In genomic region chr11:87141980-87142514, GRCh38 we compare ENCODE assay signal across 2 cellular contexts.
TF ChIP-seq lines count a peak whose summit lies in the region.

No MANE protein-coding gene starts in this region.

TF ChIP-seq in HepG2, 621 proteins besides CTCF, POLR2A, EP300 and RAD21:
- no peak for TF ChIP-seq CREM (IDR thresholded peaks at IDR 0.05)
- no peak for TF ChIP-seq CREM (CRISPR knock-in tag; IDR thresholded peaks at IDR 0.05)
- no peak for TF ChIP-seq ZNF121 (CRISPR knock-in tag; IDR thresholded peaks at IDR 0.05)
- TF ChIP-seq ZNF274 (CRISPR knock-in tag; IDR thresholded peaks at IDR 0.05) = no peak
- TF ChIP-seq ZNF260 (CRISPR knock-in tag; IDR thresholded peaks at IDR 0.05; ENCODE audit: borderline replicate concordance, low read depth) = no peak
- TF ChIP-seq, protein P1, sequence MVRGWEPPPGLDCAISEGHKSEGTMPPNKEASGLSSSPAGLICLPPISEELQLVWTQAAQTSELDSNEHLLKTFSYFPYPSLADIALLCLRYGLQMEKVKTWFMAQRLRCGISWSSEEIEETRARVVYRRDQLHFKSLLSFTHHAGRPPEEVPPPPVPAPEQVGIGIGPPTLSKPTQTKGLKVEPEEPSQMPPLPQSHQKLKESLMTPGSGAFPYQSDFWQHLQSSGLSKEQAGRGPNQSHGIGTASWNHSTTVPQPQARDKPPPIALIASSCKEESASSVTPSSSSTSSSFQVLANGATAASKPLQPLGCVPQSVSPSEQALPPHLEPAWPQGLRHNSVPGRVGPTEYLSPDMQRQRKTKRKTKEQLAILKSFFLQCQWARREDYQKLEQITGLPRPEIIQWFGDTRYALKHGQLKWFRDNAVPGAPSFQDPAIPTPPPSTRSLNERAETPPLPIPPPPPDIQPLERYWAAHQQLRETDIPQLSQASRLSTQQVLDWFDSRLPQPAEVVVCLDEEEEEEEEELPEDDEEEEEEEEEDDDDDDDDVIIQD (CRISPR knock-in tag; IDR thresholded peaks at IDR 0.05; ENCODE audit: low read depth) = no peak
- TF ChIP-seq ZSCAN30 (CRISPR knock-in tag; IDR thresholded peaks at IDR 0.05) = no peak
- no peak for TF ChIP-seq HOXD1 (CRISPR knock-in tag; IDR thresholded peaks at IDR 0.05)
- TF ChIP-seq PTBP1 (IDR thresholded peaks at IDR 0.05; ENCODE audit: low read depth, low read length, poor library complexity, severe bottlenecking) = no peak
- no peak for TF ChIP-seq TARDBP (CRISPR knock-in tag; IDR thresholded peaks at IDR 0.05)
- no peak for TF ChIP-seq SMYD3 (CRISPR knock-in tag; IDR thresholded peaks at IDR 0.05)
- TF ChIP-seq ZNF280B (CRISPR knock-in tag; IDR thresholded peaks at IDR 0.05; ENCODE audit: borderline replicate concordance) = no peak
- no peak for TF ChIP-seq SSRP1 (CRISPR knock-in tag; IDR thresholded peaks at IDR 0.05)
- no peak for TF ChIP-seq ZFYVE20 (CRISPR knock-in tag; IDR thresholded peaks at IDR 0.05; ENCODE audit: borderline replicate concordance, low read depth)
- TF ChIP-seq ZNF773 (CRISPR knock-in tag; IDR thresholded peaks at IDR 0.05; ENCODE audit: borderline replicate concordance) = no peak
- TF ChIP-seq, protein P2, sequence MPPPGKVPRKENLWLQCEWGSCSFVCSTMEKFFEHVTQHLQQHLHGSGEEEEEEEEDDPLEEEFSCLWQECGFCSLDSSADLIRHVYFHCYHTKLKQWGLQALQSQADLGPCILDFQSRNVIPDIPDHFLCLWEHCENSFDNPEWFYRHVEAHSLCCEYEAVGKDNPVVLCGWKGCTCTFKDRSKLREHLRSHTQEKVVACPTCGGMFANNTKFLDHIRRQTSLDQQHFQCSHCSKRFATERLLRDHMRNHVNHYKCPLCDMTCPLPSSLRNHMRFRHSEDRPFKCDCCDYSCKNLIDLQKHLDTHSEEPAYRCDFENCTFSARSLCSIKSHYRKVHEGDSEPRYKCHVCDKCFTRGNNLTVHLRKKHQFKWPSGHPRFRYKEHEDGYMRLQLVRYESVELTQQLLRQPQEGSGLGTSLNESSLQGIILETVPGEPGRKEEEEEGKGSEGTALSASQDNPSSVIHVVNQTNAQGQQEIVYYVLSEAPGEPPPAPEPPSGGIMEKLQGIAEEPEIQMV (CRISPR knock-in tag; IDR thresholded peaks at IDR 0.05; ENCODE audit: low read depth) = no peak
- no peak for TF ChIP-seq ELK4 (CRISPR knock-in tag; IDR thresholded peaks at IDR 0.05; ENCODE audit: borderline replicate concordance)
TF ChIP-seq in HepG2: peak in this region for 0.

TF ChIP-seq in GM12878, 131 proteins besides CTCF, POLR2A, EP300 and RAD21:
- TF ChIP-seq NR2F1 (conservative IDR thresholded peaks at IDR 0.05) = no peak
- TF ChIP-seq CHD4 (IDR thresholded peaks at IDR 0.05) = no peak
- no peak for TF ChIP-seq HDAC2 (IDR thresholded peaks at IDR 0.05)
- no peak for TF ChIP-seq FOS (IDR thresholded peaks at IDR 0.05; ENCODE audit: borderline replicate concordance, extremely low read depth, insufficient read length)
- no peak for TF ChIP-seq CHD1 (IDR thresholded peaks at IDR 0.05; ENCODE audit: low read depth, low read length)
- TF ChIP-seq SUZ12 (IDR thresholded peaks at IDR 0.05; ENCODE audit: unreplicated experiment) = no peak
- TF ChIP-seq ZNF217 (IDR thresholded peaks at IDR 0.05) = no peak
- no peak for TF ChIP-seq NFYA (IDR thresholded peaks at IDR 0.05; ENCODE audit: borderline replicate concordance, low read depth, low read length)
- no peak for TF ChIP-seq REST (IDR thresholded peaks at IDR 0.05; ENCODE audit: low read depth, low read length)
- no peak for TF ChIP-seq RB1 (IDR thresholded peaks at IDR 0.05; ENCODE audit: borderline replicate concordance)
- no peak for TF ChIP-seq POLR2AphosphoS2 (IDR thresholded peaks at IDR 0.05; ENCODE audit: low read depth, low read length)
- no peak for TF ChIP-seq RBBP5 (conservative IDR thresholded peaks at IDR 0.05)
- TF ChIP-seq POLR2AphosphoS5 (IDR thresholded peaks at IDR 0.05; ENCODE audit: low read length) = no peak
- no peak for TF ChIP-seq PAX5 (IDR thresholded peaks at IDR 0.05; ENCODE audit: borderline replicate concordance, low read depth, low read length)
- TF ChIP-seq SMARCA5 (IDR thresholded peaks at IDR 0.05) = no peak
- TF ChIP-seq ZNF687 (IDR thresholded peaks at IDR 0.05) = no peak
- no peak for TF ChIP-seq NRF1 (conservative IDR thresholded peaks at IDR 0.05; ENCODE audit: low read depth, low read length)
- TF ChIP-seq, protein P3, sequence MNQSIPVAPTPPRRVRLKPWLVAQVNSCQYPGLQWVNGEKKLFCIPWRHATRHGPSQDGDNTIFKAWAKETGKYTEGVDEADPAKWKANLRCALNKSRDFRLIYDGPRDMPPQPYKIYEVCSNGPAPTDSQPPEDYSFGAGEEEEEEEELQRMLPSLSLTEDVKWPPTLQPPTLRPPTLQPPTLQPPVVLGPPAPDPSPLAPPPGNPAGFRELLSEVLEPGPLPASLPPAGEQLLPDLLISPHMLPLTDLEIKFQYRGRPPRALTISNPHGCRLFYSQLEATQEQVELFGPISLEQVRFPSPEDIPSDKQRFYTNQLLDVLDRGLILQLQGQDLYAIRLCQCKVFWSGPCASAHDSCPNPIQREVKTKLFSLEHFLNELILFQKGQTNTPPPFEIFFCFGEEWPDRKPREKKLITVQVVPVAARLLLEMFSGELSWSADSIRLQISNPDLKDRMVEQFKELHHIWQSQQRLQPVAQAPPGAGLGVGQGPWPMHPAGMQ (IDR thresholded peaks at IDR 0.05; ENCODE audit: borderline replicate concordance) = no peak
